2 cellular contexts compared by ENCODE assay signal in the genomic region with DNA sequence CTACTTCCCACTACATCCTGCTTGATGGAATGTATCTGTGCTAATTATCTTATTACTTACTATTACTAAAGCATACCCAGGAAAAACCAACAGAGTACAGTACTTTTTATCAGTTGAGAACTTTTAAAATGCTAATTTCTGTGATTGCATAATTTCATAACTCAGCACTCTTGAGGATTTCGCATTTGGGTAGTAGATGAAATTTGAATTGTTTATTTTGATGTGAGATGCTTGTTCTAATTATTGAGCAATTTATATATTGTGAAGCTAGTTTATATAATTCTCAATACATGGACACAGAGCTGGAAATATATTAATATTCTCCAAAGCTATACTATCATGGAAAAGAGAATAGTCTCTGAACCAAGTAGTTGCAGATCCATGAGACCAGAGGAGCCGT.
TF ChIP-seq lines count a peak whose summit lies in the region.

No MANE protein-coding gene starts in this region.

TF ChIP-seq in HepG2, 621 proteins besides CTCF, POLR2A, EP300 and RAD21:
- TF ChIP-seq CEBPB (IDR thresholded peaks at IDR 0.05; ENCODE audit: borderline replicate concordance, low read depth, low read length) (peak; percentile 45; the same call in 1 of the 2 replicates), IKZF4 (CRISPR knock-in tag; IDR thresholded peaks at IDR 0.05; ENCODE audit: borderline replicate concordance, low read depth, not compliant biosample characterization) (no peak)
- TF ChIP-seq, protein P1, sequence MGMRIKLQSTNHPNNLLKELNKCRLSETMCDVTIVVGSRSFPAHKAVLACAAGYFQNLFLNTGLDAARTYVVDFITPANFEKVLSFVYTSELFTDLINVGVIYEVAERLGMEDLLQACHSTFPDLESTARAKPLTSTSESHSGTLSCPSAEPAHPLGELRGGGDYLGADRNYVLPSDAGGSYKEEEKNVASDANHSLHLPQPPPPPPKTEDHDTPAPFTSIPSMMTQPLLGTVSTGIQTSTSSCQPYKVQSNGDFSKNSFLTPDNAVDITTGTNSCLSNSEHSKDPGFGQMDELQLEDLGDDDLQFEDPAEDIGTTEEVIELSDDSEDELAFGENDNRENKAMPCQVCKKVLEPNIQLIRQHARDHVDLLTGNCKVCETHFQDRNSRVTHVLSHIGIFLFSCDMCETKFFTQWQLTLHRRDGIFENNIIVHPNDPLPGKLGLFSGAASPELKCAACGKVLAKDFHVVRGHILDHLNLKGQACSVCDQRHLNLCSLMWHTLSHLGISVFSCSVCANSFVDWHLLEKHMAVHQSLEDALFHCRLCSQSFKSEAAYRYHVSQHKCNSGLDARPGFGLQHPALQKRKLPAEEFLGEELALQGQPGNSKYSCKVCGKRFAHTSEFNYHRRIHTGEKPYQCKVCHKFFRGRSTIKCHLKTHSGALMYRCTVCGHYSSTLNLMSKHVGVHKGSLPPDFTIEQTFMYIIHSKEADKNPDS (CRISPR knock-in tag; IDR thresholded peaks at IDR 0.05), result no peak
TF ChIP-seq in HepG2: peak in this region for 1.

TF ChIP-seq in K562, 482 proteins besides CTCF, POLR2A, EP300 and RAD21:
- TF ChIP-seq, protein P2, sequence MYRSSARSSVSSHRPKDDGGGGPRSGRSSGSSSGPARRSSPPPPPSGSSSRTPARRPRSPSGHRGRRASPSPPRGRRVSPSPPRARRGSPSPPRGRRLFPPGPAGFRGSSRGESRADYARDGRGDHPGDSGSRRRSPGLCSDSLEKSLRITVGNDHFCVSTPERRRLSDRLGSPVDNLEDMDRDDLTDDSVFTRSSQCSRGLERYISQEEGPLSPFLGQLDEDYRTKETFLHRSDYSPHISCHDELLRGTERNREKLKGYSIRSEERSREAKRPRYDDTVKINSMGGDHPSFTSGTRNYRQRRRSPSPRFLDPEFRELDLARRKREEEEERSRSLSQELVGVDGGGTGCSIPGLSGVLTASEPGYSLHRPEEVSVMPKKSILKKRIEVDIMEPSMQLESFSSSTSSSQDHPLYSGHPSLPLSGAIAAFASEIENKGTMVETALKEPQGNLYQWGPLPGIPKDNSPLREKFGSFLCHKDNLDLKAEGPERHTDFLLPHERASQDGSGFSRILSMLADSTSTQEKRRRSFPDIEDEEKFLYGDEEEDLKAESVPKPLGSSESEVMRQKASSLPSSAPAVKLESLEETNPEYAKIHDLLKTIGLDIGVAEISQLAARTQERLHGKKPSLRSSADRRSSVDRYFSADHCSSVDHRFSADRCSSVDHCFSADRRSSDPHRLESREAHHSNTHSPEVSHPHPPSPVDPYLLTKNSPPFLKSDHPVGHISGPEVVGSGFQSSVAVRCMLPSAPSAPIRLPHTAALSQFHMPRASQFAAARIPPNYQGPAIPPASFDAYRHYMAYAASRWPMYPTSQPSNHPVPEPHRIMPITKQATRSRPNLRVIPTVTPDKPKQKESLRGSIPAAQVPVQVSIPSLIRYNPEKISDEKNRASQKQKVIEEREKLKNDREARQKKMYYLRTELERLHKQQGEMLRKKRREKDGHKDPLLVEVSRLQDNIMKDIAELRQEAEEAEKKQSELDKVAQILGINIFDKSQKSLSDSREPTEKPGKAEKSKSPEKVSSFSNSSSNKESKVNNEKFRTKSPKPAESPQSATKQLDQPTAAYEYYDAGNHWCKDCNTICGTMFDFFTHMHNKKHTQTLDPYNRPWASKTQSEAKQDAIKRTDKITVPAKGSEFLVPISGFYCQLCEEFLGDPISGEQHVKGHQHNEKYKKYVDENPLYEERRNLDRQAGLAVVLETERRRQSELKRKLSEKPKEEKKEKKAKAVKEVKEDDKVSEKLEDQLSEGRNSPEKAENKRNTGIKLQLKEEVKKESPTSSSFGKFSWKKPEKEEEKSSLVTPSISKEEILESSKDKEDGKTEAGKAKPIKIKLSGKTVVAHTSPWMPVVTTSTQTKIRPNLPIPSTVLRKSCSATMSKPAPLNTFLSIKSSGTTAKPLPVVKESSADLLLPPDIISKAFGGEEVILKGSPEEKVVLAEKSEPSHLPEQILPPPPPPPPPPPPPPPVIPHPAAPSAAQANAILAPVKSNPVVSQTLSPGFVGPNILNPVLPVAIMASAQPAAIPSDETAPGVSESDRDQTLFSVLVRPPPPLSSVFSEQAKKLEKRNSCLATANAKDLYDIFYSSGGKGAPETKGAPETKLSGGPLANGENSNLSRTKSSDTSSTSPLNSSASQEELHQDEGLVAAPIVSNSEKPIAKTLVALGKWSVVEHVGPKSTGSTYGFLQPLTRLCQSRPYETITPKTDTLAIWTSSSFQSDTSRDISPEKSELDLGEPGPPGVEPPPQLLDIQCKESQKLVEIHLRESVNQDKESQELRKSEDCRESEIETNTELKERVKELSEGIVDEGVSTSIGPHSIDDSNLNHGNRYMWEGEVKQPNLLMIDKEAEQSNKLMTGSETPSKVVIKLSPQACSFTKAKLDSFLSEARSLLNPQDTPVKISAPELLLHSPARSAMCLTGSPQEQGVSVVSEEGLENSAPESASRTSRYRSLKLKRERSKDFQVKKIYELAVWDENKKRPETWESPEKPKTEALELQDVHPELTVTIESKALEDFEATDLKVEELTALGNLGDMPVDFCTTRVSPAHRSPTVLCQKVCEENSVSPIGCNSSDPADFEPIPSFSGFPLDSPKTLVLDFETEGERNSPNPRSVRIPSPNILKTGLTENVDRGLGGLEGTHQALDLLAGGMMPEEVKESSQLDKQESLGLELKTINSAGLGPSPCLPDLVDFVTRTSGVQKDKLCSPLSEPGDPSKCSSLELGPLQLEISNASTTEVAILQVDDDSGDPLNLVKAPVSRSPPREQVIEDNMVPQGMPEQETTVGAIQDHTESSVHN (IDR thresholded peaks at IDR 0.05; ENCODE audit: borderline replicate concordance in 1 of 2, low read depth in 1 of 2), result no peak
- TF ChIP-seq, protein P3, sequence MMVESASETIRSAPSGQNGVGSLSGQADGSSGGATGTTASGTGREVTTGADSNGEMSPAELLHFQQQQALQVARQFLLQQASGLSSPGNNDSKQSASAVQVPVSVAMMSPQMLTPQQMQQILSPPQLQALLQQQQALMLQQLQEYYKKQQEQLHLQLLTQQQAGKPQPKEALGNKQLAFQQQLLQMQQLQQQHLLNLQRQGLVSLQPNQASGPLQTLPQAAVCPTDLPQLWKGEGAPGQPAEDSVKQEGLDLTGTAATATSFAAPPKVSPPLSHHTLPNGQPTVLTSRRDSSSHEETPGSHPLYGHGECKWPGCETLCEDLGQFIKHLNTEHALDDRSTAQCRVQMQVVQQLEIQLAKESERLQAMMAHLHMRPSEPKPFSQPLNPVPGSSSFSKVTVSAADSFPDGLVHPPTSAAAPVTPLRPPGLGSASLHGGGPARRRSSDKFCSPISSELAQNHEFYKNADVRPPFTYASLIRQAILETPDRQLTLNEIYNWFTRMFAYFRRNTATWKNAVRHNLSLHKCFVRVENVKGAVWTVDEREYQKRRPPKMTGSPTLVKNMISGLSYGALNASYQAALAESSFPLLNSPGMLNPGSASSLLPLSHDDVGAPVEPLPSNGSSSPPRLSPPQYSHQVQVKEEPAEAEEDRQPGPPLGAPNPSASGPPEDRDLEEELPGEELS (CRISPR knock-in tag; IDR thresholded peaks at IDR 0.05; ENCODE audit: borderline replicate concordance), result no peak
- TF ChIP-seq CEBPG (CRISPR knock-in tag; IDR thresholded peaks at IDR 0.05) (no peak), CEBPG (tag; conservative IDR thresholded peaks at IDR 0.05 in 1 of 2, IDR thresholded peaks at IDR 0.05 in 1 of 2) (peak; percentile 71 to 81), CEBPB (tag; IDR thresholded peaks at IDR 0.05) (peak; percentile 81)
TF ChIP-seq in K562: peak in this region for 2.
